Comparison of ENCODE assay signal across 8 cellular contexts in genomic region chr1:20486457-20487235, GRCh38. TPM values are rescaled to one million over a fixed set of nuclear protein-coding genes. Genes with fewer than 3 reads are reported as not detected.
DNase-seq lines count a peak whose midpoint lies in the region; ATAC-seq lines count a peak whose summit lies in the region.

No MANE protein-coding gene starts in this region.

- peak overlapping the region; percentile 96 for H3K27ac ChIP-seq in caudate nucleus (ENCODE audit: low read depth, low read length)
- H3K27ac ChIP-seq in skeletal muscle tissue (ENCODE audit: low read depth, low read length): peak overlapping the region; percentile 51

- no peaks in the 10 kb centered on the region for H3K9me3 ChIP-seq in skeletal muscle tissue (ENCODE audit: control insufficient read depth in 3 of 3, low read length in 3 of 3)

- no peak for ATAC-seq in HG03097 (IDR thresholded peaks at IDR 0.05; ENCODE audit: low FRiP score, unreplicated experiment)
- ATAC-seq in GM21423 (IDR thresholded peaks at IDR 0.05; ENCODE audit: unreplicated experiment): no peak

- peak overlapping the region; percentile 51 to 74 (median 60) for H3K4me3 ChIP-seq in skeletal muscle tissue (ENCODE audit: low read length in 3 of 3)

- H3K27me3 ChIP-seq in skeletal muscle tissue (ENCODE audit: control insufficient read depth in 3 of 3, insufficient read depth in 3 of 3, low read length in 3 of 3): peaks cover 32 to 53% (median 41%) of the 10 kb centered on the region in 3 donors

- H3K4me1 ChIP-seq in skeletal muscle tissue (ENCODE audit: control insufficient read depth in 3 of 3, insufficient read depth in 3 of 3, low read length in 3 of 3): peaks cover 13 to 26% (median 21%) of the 10 kb centered on the region in 3 donors

- DNase-seq in NCI-H2107 treated with DMSO at 0.1 percent for 48 hours (lab: John Stamatoyannopoulos, UW; ENCODE audit: unreplicated experiment): peak; percentile 44
- DNase-seq in NCI-H2107 (lab: John Stamatoyannopoulos, UW): no peak
- peak; percentile 24 for DNase-seq in NCI-H774 (lab: John Stamatoyannopoulos, UW)
- peak in 56 of 61 donors; percentile 37 to 85 (median 72) for DNase-seq in caudate nucleus (lab: John Stamatoyannopoulos, UW)
- DNase-seq in islet precursor cell: peak; percentile 87

- peak overlapping the region; percentile 20 to 62 (median 53) for H3K9ac ChIP-seq in skeletal muscle tissue (ENCODE audit: low read depth in 1 of 3, low read length in 3 of 3)

- no peaks in the 10 kb centered on the region for H3K36me3 ChIP-seq in skeletal muscle tissue (ENCODE audit: control insufficient read depth in 3 of 3, insufficient read depth in 3 of 3, low read length in 3 of 3)

RNA-seq across cellular contexts. Expression of gene CAMK2N1, which starts 0.6 kb away (rescaled TPM):
- total RNA-seq in skeletal muscle tissue: 0.52 TPM

RNA-seq across cellular contexts. Expression of gene MUL1, which starts 21.3 kb away (rescaled TPM):
- 15.1 TPM for total RNA-seq in skeletal muscle tissue
